In the genomic region with DNA sequence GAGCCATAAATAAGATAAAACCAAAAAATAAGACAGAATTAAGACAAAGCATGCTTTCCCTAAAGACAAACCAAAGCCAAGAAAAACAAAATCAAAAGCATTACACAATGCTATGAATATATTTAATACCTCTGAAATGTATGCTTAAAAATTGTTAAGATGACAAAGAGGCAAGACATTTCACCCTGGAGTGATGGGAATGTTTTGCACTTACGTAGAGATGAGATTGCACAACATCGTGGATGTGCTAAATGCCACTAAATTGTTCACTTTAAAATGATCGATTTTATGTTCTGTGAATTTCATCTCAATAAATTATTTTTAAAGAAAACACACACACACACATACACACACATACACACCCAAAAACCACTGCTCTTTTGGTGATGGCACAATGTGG, we compare ENCODE assay signal across 25 cellular contexts.
"Had no signal": no experiment of that assay in that cellular context is flagged by ENCODE, and none has a peak within 500 bp of the region (broad histone marks: within the 10 kb centered on the region; RNA-seq: fewer than 3 reads in every experiment).

No MANE protein-coding gene starts in this region.

- H3K4me3 ChIP-seq: colonic mucosa, heart left ventricle, lung, pancreas, spleen, testis, transverse colon had no signal

- H3K27me3 ChIP-seq: colonic mucosa, heart left ventricle, pancreas, spleen, testis, transverse colon had no signal

- H3K9me3 Mint-ChIP-seq: nephron; stimulated activated memory B cell treated with anti-CD40 and anti-IgM and Interleukin-4, amounts not matched to agents 10 μg/mL and 1 μg/mL and 100 μg/mL, for 72 hours; stimulated activated naive CD8-positive, alpha-beta T cell treated with anti-CD3 and anti-CD28 coated beads, Interleukin-15, Interleukin-2, amounts not matched to agents 100 ng/mL and 50 ng/mL, for 24 hours had no signal

- DNase-seq: colonic mucosa; dermis blood vessel endothelial cell; erythroblast; heart left ventricle; hippocampal formation; left colon; left ventricle myocardium superior; mesenchymal stem cell; naive B cell; occipital lobe; pancreas; right cardiac atrium; spleen; stimulated activated CD4-positive, alpha-beta T cell treated with anti-CD3 and anti-CD28 coated beads, Interleukin-15, amount 100 ng/mL, for 24 hours; stimulated activated CD4-positive, alpha-beta T cell treated with anti-CD3 and anti-CD28 coated beads, Interleukin-1b, Interleukin-23, amount 100 ng/mL, for 48 hours; stimulated activated CD4-positive, alpha-beta T cell treated with anti-CD3 and anti-CD28 coated beads, Interleukin-4, amount 100 ng/mL, for 24 hours; testis; transverse colon had no signal

- H3K9me3 ChIP-seq: colonic mucosa, heart left ventricle, pancreas, spleen, testis, transverse colon had no signal

- H3K36me3 Mint-ChIP-seq: naive B cell; stimulated activated memory B cell treated with anti-CD40 and anti-IgM and Interleukin-4, amounts not matched to agents 10 μg/mL and 1 μg/mL and 100 μg/mL, for 72 hours had no signal

- H3K4me1 Mint-ChIP-seq: naive B cell; stimulated activated memory B cell treated with anti-CD40 and anti-IgM and Interleukin-4, amounts not matched to agents 10 μg/mL and 1 μg/mL and 100 μg/mL, for 72 hours had no signal

- H3K27ac ChIP-seq: colonic mucosa, heart left ventricle, pancreas, spleen, testis, transverse colon had no signal

- H3K4me3 Mint-ChIP-seq: nephron; stimulated activated memory B cell treated with anti-CD40 and anti-IgM and Interleukin-4, amounts not matched to agents 10 μg/mL and 1 μg/mL and 100 μg/mL, for 72 hours; stimulated activated naive CD8-positive, alpha-beta T cell treated with anti-CD3 and anti-CD28 coated beads, Interleukin-15, Interleukin-2, amounts not matched to agents 100 ng/mL and 50 ng/mL, for 24 hours had no signal

- H3K36me3 ChIP-seq: colonic mucosa, heart left ventricle, pancreas, spleen, transverse colon had no signal

- ATAC-seq: heart left ventricle; left colon; left ventricle myocardium superior; pancreas; stimulated activated memory B cell treated with anti-CD40 and anti-IgM and Interleukin-4, amounts not matched to agents 10 μg/mL and 1 μg/mL and 100 μg/mL, for 72 hours had no signal

- FAIRE-seq: endothelial cell of umbilical vein, frontal cortex, pancreas had no signal

- H3K4me1 ChIP-seq: colonic mucosa, heart left ventricle, pancreas, spleen, transverse colon had no signal

- H3K27me3 Mint-ChIP-seq: naive B cell; progenitor cell of endocrine pancreas; stimulated activated naive CD8-positive, alpha-beta T cell treated with anti-CD3 and anti-CD28 coated beads, Interleukin-15, Interleukin-2, amounts not matched to agents 100 ng/mL and 50 ng/mL, for 24 hours had no signal

- H3K27ac Mint-ChIP-seq: nephron; progenitor cell of endocrine pancreas; stimulated activated memory B cell treated with anti-CD40 and anti-IgM and Interleukin-4, amounts not matched to agents 10 μg/mL and 1 μg/mL and 100 μg/mL, for 72 hours; stimulated activated naive CD8-positive, alpha-beta T cell treated with anti-CD3 and anti-CD28 coated beads, Interleukin-15, Interleukin-2, amounts not matched to agents 100 ng/mL and 50 ng/mL, for 24 hours had no signal
